In genomic region chr6:6547111-6547879, GRCh38 we compare ENCODE assay signal across 8 cellular contexts. TPM values are rescaled to one million over a fixed set of nuclear protein-coding genes. Genes with fewer than 3 reads are reported as not detected.
DNase-seq lines count a peak whose midpoint lies in the region; ATAC-seq and TF ChIP-seq lines count a peak whose summit lies in the region.

No MANE protein-coding gene starts in this region.

- no peaks in the 10 kb centered on the region for H3K36me3 ChIP-seq in SJCRH30
- H3K36me3 ChIP-seq in testis (ENCODE audit: low read depth, missing control alignments): no peaks in the 10 kb centered on the region

- no peaks in the 10 kb centered on the region for H3K36me3 Mint-ChIP-seq in activated naive CD4-positive, alpha-beta T cell treated with anti-CD3 and anti-CD28 coated beads, Interleukin-2, amount 10 ng/mL, durations not matched to agents 7 days and 5 days

- CTCF ChIA-PET in activated naive CD4-positive, alpha-beta T cell treated with anti-CD3 and anti-CD28 coated beads, Interleukin-2, amount 10 ng/mL, durations not matched to agents 7 days and 5 days (lab: Charles Lee): interaction anchor here (0.6 to 4.2 kb wide), 26 partner anchors 10 to 1404 kb away, joined by 3 to 36 read pairs (median 3); no protein-coding TSS in a partner anchor

- H3K9me3 Mint-ChIP-seq in activated naive CD4-positive, alpha-beta T cell treated with anti-CD3 and anti-CD28 coated beads, Interleukin-2, amount 10 ng/mL, durations not matched to agents 7 days and 5 days: no peaks in the 10 kb centered on the region

- H3K27me3 ChIP-seq in SJCRH30 (no peaks in the 10 kb centered on the region), testis (no peaks in the 10 kb centered on the region)

- DNase-seq in ELF-1 (ENCODE audit: low read depth, low spot score): peak; percentile 91
- DNase-seq in KG1 (lab: John Stamatoyannopoulos, UW): peak; percentile 70
- peak; percentile 51 to 82 for DNase-seq in SJCRH30
- DNase-seq in activated naive CD4-positive, alpha-beta T cell treated with anti-CD3 and anti-CD28 coated beads, Interleukin-2, amount 10 ng/mL, durations not matched to agents 7 days and 5 days: peak; percentile 87
- DNase-seq in glomerular visceral epithelial cell (ENCODE audit: extremely low spot score): peak; percentile 78
- peak; percentile 78 for DNase-seq in occipital lobe (lab: John Stamatoyannopoulos, UW)
- peak; percentile 94 for DNase-seq in testis

- H3K4me1 Mint-ChIP-seq in activated naive CD4-positive, alpha-beta T cell treated with anti-CD3 and anti-CD28 coated beads, Interleukin-2, amount 10 ng/mL, durations not matched to agents 7 days and 5 days: peaks cover 14% of the 10 kb centered on the region

- no peak for TF ChIP-seq POLR2A in testis (IDR thresholded peaks at IDR 0.05)

- peak overlapping the region; percentile 47 for H3K4me3 Mint-ChIP-seq in activated naive CD4-positive, alpha-beta T cell treated with anti-CD3 and anti-CD28 coated beads, Interleukin-2, amount 10 ng/mL, durations not matched to agents 7 days and 5 days

- H3K4me3 ChIP-seq in SJCRH30 (no peak overlapping the region), testis (peak overlapping the region; percentile 43 to 65)

- H3K27ac Mint-ChIP-seq in activated naive CD4-positive, alpha-beta T cell treated with anti-CD3 and anti-CD28 coated beads, Interleukin-2, amount 10 ng/mL, durations not matched to agents 7 days and 5 days: no peak overlapping the region

- WGBS in testis, 2 donors: 10 to 17% methylated on average over 14 of the region's 14 CpGs

- peaks cover 85% of the 10 kb centered on the region for H3K27me3 Mint-ChIP-seq in activated naive CD4-positive, alpha-beta T cell treated with anti-CD3 and anti-CD28 coated beads, Interleukin-2, amount 10 ng/mL, durations not matched to agents 7 days and 5 days

- no peaks in the 10 kb centered on the region for H3K9me3 ChIP-seq in SJCRH30 (replicated peaks)
- no peaks in the 10 kb centered on the region for H3K9me3 ChIP-seq in testis

- peak; percentile 90 to 98 (median 97) for TF ChIP-seq CTCF in testis (IDR thresholded peaks at IDR 0.05)

- intact Hi-C loops in testis (cut with DNase I; ENCODE audit: low total_unique reads): no loop called here

- ATAC-seq in GM21737 (IDR thresholded peaks at IDR 0.05; ENCODE audit: unreplicated experiment): peak; percentile 83

- H3K27ac ChIP-seq in SJCRH30 (no peak overlapping the region), testis (no peak overlapping the region)

- H3K4me1 ChIP-seq in SJCRH30: no peaks in the 10 kb centered on the region
- peaks cover 10% of the 10 kb centered on the region for H3K4me1 ChIP-seq in testis

RNA-seq across cellular contexts. Expression of gene LY86, which starts 41.2 kb away (rescaled TPM):
- total RNA-seq in SJCRH30 (2014; rRNA removed; shearing (Covaris generic)): not detected in 2 replicates
- total RNA-seq in occipital lobe (2.2 TPM), testis (1 to 10 TPM in 1 of 2 donors, under 1 TPM in 1; 0.87 to 1.6 TPM)
- polyA plus RNA-seq in testis (ENCODE audit: insufficient read depth, low read depth, low replicate concordance): 3.5 TPM
